In genomic region chr3:10390641-10391373, GRCh38 we compare ENCODE assay signal across 1 cellular context.
TF ChIP-seq lines count a peak whose summit lies in the region.

No MANE protein-coding gene starts in this region.

TF ChIP-seq in H1, 55 proteins besides CTCF, POLR2A, EP300 and RAD21:
- TF ChIP-seq KDM1A (IDR thresholded peaks at IDR 0.05; ENCODE audit: borderline replicate concordance, low read length) (no peak), HDAC6 (IDR thresholded peaks at IDR 0.05; ENCODE audit: low read depth, low read length) (no peak), JUN (IDR thresholded peaks at IDR 0.05; ENCODE audit: low read depth, low read length) (no peak), RXRA (IDR thresholded peaks at IDR 0.05; ENCODE audit: insufficient read depth, low read depth, low read length) (no peak), CHD7 (IDR thresholded peaks at IDR 0.05; ENCODE audit: insufficient replicate concordance, low read length) (no peak), SIN3A (conservative IDR thresholded peaks at IDR 0.05 in 1 of 2, IDR thresholded peaks at IDR 0.05 in 1 of 2; ENCODE audit: low read depth in 1 of 2, low read length in 2 of 2) (no peak), HDAC2 (IDR thresholded peaks at IDR 0.05; ENCODE audit: borderline replicate concordance in 1 of 2, low read depth in 2 of 2, low read length in 2 of 2) (no peak), SIRT6 (IDR thresholded peaks at IDR 0.05; ENCODE audit: low read length) (no peak), FOSL1 (IDR thresholded peaks at IDR 0.05; ENCODE audit: insufficient read depth, low read depth, low read length) (no peak), TEAD4 (IDR thresholded peaks at IDR 0.05; ENCODE audit: low read depth, low read length) (no peak), SUZ12 (IDR thresholded peaks at IDR 0.05; ENCODE audit: low read length) (no peak)
- TF ChIP-seq, protein P1, sequence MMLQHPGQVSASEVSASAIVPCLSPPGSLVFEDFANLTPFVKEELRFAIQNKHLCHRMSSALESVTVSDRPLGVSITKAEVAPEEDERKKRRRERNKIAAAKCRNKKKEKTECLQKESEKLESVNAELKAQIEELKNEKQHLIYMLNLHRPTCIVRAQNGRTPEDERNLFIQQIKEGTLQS (IDR thresholded peaks at IDR 0.05; ENCODE audit: insufficient read depth, low read depth, low read length), result no peak
